In the genomic region with DNA sequence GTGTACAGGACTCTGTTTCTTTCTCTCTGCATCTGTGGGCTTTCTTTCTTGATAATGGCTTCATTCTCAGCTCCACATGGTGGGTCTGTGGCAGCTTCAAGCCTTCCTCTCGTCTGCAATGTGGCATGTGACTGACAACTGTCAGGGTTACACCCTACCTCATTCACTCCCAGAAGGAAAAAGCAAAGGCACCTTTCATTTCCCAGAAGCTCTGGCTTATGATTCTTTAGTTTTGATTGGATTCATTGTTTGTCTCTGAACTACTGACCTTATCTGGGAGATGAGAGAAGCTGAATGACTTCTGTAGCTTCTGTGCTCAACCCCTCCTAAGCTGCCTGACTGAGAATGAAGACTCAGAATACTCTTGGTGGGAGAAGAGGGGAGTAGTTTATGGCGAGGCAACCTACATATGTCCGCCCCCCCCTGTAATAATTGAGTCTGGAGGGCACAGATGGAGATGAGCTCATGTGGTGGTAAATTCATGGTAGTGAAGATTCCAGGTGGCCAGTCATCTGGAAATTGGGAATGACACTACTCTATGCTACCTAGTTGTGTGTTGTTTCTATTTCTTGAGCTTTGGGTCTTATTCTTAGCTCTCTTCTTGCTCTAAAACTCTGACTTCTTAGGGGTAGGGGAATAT, we compare ENCODE assay signal across 18 cellular contexts. TPM values are rescaled to one million over a fixed set of nuclear protein-coding genes. Genes with fewer than 3 reads are reported as not detected.
"Had no signal": no experiment of that assay in that cellular context is flagged by ENCODE, and none has a peak within 500 bp of the region (broad histone marks: within the 10 kb centered on the region; RNA-seq: fewer than 3 reads in every experiment).

No MANE protein-coding gene starts in this region.

- H3K9me3 ChIP-seq: right atrium auricular region, upper lobe of left lung had no signal

- H3K27ac ChIP-seq: epithelial cell of prostate, left lung, neural progenitor cell, right atrium auricular region, spleen, upper lobe of left lung, WERI-Rb-1 had no signal

- DNase-seq: activated CD4-positive, CD25-positive, alpha-beta regulatory T cell treated with anti-CD3 and anti-CD28 coated beads, Interleukin-2, amount 50 U/mL, for 72 hours; activated gamma-delta T cell treated with Interleukin-2 at 50 U/mL for 16 hours; activated T-cell treated with anti-CD3 and anti-CD28 coated beads, Interleukin-2, amount 50 U/mL, for 1 hour; anterior cingulate cortex; kidney; left lung; naive thymus-derived CD4-positive, alpha-beta T cell; spleen; stimulated activated CD4-positive, alpha-beta T cell treated with anti-CD3 and anti-CD28 coated beads, Interleukin-4, amount 100 ng/mL, for 1 hour; stimulated activated naive CD4-positive, alpha-beta T cell; upper lobe of left lung; WERI-Rb-1 had no signal

- ATAC-seq: left lung; naive thymus-derived CD4-positive, alpha-beta T cell had no signal

- FAIRE-seq: kidney, TTC549 had no signal

- H3K4me1 ChIP-seq: right atrium auricular region had no signal

- H3K4me3 ChIP-seq: left lung, lung, neural progenitor cell, right atrium auricular region, spleen, upper lobe of left lung had no signal

- H3K36me3 ChIP-seq: left lung, neural progenitor cell, right atrium auricular region, spleen, upper lobe of left lung, WERI-Rb-1 had no signal

RNA-seq across cellular contexts. Expression of gene KCNAB1, which starts 38.4 kb away (rescaled TPM):
- total RNA-seq: fibroblast of villous mesenchyme; naive thymus-derived CD4-positive, alpha-beta T cell had no signal
